ENCODE assay signal across 1 cellular context in the genomic region with DNA sequence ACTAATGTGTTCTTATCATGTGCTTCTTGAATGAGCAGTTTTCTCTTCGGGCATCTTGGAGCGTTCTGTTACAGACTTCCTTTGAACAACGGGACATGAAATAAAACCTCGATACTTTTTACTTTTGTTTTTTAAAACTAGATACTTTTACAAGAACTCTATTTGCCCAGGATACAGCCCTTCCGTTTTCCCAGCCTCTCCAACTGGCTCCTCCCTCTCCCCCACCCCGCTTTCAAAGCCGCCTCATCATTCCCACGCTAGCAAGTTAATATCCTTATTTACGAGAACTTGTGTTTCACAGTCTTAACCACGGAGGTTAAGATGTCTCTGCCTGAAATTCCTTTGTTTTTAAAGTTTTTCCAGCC.
TF ChIP-seq lines count a peak whose summit lies in the region.

No MANE protein-coding gene starts in this region.

TF ChIP-seq in GM23338, 12 proteins besides CTCF, POLR2A, EP300 and RAD21 (continued from another document):
- TF ChIP-seq, protein P1, sequence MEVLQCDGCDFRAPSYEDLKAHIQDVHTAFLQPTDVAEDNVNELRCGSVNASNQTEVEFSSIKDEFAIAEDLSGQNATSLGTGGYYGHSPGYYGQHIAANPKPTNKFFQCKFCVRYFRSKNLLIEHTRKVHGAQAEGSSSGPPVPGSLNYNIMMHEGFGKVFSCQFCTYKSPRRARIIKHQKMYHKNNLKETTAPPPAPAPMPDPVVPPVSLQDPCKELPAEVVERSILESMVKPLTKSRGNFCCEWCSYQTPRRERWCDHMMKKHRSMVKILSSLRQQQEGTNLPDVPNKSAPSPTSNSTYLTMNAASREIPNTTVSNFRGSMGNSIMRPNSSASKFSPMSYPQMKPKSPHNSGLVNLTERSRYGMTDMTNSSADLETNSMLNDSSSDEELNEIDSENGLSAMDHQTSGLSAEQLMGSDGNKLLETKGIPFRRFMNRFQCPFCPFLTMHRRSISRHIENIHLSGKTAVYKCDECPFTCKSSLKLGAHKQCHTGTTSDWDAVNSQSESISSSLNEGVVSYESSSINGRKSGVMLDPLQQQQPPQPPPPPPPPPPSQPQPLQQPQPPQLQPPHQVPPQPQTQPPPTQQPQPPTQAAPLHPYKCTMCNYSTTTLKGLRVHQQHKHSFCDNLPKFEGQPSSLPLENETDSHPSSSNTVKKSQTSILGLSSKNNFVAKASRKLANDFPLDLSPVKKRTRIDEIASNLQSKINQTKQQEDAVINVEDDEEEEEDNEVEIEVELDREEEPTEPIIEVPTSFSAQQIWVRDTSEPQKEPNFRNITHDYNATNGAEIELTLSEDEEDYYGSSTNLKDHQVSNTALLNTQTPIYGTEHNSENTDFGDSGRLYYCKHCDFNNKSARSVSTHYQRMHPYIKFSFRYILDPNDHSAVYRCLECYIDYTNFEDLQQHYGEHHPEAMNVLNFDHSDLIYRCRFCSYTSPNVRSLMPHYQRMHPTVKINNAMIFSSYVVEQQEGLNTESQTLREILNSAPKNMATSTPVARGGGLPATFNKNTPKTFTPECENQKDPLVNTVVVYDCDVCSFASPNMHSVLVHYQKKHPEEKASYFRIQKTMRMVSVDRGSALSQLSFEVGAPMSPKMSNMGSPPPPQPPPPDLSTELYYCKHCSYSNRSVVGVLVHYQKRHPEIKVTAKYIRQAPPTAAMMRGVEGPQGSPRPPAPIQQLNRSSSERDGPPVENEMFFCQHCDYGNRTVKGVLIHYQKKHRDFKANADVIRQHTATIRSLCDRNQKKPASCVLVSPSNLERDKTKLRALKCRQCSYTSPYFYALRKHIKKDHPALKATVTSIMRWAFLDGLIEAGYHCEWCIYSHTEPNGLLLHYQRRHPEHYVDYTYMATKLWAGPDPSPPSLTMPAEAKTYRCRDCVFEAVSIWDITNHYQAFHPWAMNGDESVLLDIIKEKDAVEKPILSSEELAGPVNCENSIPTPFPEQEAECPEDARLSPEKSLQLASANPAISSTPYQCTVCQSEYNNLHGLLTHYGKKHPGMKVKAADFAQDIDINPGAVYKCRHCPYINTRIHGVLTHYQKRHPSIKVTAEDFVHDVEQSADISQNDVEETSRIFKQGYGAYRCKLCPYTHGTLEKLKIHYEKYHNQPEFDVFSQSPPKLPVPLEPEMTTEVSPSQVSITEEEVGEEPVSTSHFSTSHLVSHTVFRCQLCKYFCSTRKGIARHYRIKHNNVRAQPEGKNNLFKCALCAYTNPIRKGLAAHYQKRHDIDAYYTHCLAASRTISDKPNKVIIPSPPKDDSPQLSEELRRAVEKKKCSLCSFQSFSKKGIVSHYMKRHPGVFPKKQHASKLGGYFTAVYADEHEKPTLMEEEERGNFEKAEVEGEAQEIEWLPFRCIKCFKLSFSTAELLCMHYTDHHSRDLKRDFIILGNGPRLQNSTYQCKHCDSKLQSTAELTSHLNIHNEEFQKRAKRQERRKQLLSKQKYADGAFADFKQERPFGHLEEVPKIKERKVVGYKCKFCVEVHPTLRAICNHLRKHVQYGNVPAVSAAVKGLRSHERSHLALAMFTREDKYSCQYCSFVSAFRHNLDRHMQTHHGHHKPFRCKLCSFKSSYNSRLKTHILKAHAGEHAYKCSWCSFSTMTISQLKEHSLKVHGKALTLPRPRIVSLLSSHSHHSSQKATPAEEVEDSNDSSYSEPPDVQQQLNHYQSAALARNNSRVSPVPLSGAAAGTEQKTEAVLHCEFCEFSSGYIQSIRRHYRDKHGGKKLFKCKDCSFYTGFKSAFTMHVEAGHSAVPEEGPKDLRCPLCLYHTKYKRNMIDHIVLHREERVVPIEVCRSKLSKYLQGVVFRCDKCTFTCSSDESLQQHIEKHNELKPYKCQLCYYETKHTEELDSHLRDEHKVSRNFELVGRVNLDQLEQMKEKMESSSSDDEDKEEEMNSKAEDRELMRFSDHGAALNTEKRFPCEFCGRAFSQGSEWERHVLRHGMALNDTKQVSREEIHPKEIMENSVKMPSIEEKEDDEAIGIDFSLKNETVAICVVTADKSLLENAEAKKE (CRISPR knock-in tag; IDR thresholded peaks at IDR 0.05), result no peak
- no peak for TF ChIP-seq EZH2 (IDR thresholded peaks at IDR 0.05; ENCODE audit: low read depth, unreplicated experiment)
